21 cellular contexts compared by ENCODE assay signal in the genomic region with DNA sequence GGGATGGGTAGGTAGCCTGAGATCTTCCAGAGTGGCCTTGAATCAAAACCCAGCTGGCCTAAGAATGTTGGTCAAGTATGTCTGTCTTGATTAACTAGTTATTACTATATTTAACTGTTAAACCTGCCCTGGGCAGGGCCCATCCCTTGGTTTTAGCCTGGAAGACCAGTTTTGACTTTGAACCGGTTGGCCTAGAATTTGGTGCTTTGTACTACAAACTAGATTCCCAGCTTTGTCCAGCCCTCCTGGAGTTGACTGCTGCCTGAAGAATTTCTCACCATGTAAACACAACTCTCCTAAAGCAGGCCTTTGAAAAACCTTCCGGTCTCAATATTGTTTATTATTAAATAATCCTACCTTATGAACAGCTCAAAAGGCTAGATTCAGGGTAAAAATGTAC. TPM values are rescaled to one million over a fixed set of nuclear protein-coding genes. Genes with fewer than 3 reads are reported as not detected.
A peak's percentile ranks its signal among the peaks of the same experiment; 100 is the strongest.
DNase-seq lines count a peak whose midpoint lies in the region; ATAC-seq and TF ChIP-seq lines count a peak whose summit lies in the region.
"Had no signal": no experiment of that assay in that cellular context is flagged by ENCODE, and none has a peak within 500 bp of the region (broad histone marks: within the 10 kb centered on the region; RNA-seq: fewer than 3 reads in every experiment).

No MANE protein-coding gene starts in this region.

- intact Hi-C loops in colonic mucosa (cut with DNase I): loop anchor here (10.0 kb wide), 1 partner anchor 109 kb away; a partner anchor contains a TSS
- intact Hi-C loops in CD8-positive, alpha-beta T cell (cut with DNase I, micrococcal nuclease): no loop called here

- no peak for ATAC-seq in CD8-positive, alpha-beta T cell
- ATAC-seq: activated CD4-positive, alpha-beta T cell treated with anti-CD3 and anti-CD28 coated beads for 36 hours; naive thymus-derived CD8-positive, alpha-beta T cell had no signal

- no peak overlapping the region for H3K4me3 ChIP-seq in colonic mucosa
- H3K4me3 ChIP-seq in CD8-positive, alpha-beta T cell (ENCODE audit: low read depth, low read length): no peak overlapping the region
- H3K4me3 ChIP-seq: dorsolateral prefrontal cortex, left ventricle myocardium inferior had no signal

- peak overlapping the region in 1 of 2 donors; percentile 36 for H3K9ac ChIP-seq in colonic mucosa (ENCODE audit: low read depth in 2 of 2, low read length in 2 of 2)

- no peak overlapping the region for H3K4me3 Mint-ChIP-seq in nephron progenitor cell
- no peak overlapping the region for H3K4me3 Mint-ChIP-seq in CD8-positive, alpha-beta T cell
- H3K4me3 Mint-ChIP-seq: activated CD4-positive, alpha-beta T cell treated with anti-CD3 and anti-CD28 coated beads for 36 hours; activated naive CD4-positive, alpha-beta T cell treated with anti-CD3 and anti-CD28 coated beads, Interleukin-2, amount 10 ng/mL, durations not matched to agents 7 days and 5 days; brain; naive thymus-derived CD8-positive, alpha-beta T cell had no signal

- H3K36me3 ChIP-seq in colonic mucosa: no peaks in the 10 kb centered on the region
- no peaks in the 10 kb centered on the region for H3K36me3 ChIP-seq in CD8-positive, alpha-beta T cell (ENCODE audit: insufficient read depth, low read length)

- peaks cover 12% of the 10 kb centered on the region for H3K4me1 Mint-ChIP-seq in nephron progenitor cell
- H3K4me1 Mint-ChIP-seq in CD8-positive, alpha-beta T cell (ENCODE audit: low read depth): peaks cover 27% of the 10 kb centered on the region

- CTCF ChIA-PET in CD8-positive, alpha-beta T cell (lab: Charles Lee): interaction anchor here (0.6 to 2.2 kb wide), 7 partner anchors 18 to 153 kb away, joined by 3 to 8 read pairs (median 3); a partner anchor contains a TSS

- H3K36me3 Mint-ChIP-seq in nephron progenitor cell (ENCODE audit: low read depth): no peaks in the 10 kb centered on the region
- H3K36me3 Mint-ChIP-seq in CD8-positive, alpha-beta T cell: peaks cover 8% of the 10 kb centered on the region
- H3K36me3 Mint-ChIP-seq: brain had no signal

- H3K4me1 ChIP-seq in colonic mucosa: peaks cover 10% of the 10 kb centered on the region
- peaks cover 19% of the 10 kb centered on the region for H3K4me1 ChIP-seq in CD8-positive, alpha-beta T cell (ENCODE audit: insufficient read depth, low read length)

- TF ChIP-seq CTCF in colonic mucosa (IDR thresholded peaks at IDR 0.05) (no peak), nephron progenitor cell (IDR thresholded peaks at IDR 0.05) (no peak)
- TF ChIP-seq CTCF in CD8-positive, alpha-beta T cell (IDR thresholded peaks at IDR 0.05): no peak

- DNase-seq in ELF-1 (ENCODE audit: low read depth, low spot score): peak; percentile 47
- no peak for DNase-seq in colonic mucosa
- no peak for DNase-seq in nephron progenitor cell
- no peak for DNase-seq in CD8-positive, alpha-beta T cell
- DNase-seq in H4 (ENCODE audit: low spot score): no peak
- no peak for DNase-seq in HCEC 1CT
- DNase-seq: activated CD4-positive, alpha-beta T cell treated with anti-CD3 and anti-CD28 coated beads for 36 hours; activated naive CD4-positive, alpha-beta T cell treated with anti-CD3 and anti-CD28 coated beads, Interleukin-2, amount 10 ng/mL, durations not matched to agents 7 days and 5 days; Caco-2; GDM1; Karpas-422; left ventricle myocardium inferior; naive thymus-derived CD8-positive, alpha-beta T cell; NCI-H1436; NCI-H345; retina; SHP77 treated with DMSO at 0.1 percent for 48 hours; stimulated activated CD4-positive, alpha-beta T cell treated with anti-CD3 and anti-CD28 coated beads, Interleukin-1b, Interleukin-23, amount 100 ng/mL, for 48 hours had no signal

- peak overlapping the region; percentile 29 for H3K27ac Mint-ChIP-seq in nephron progenitor cell
- no peak overlapping the region for H3K27ac Mint-ChIP-seq in CD8-positive, alpha-beta T cell
- H3K27ac Mint-ChIP-seq: activated CD4-positive, alpha-beta T cell treated with anti-CD3 and anti-CD28 coated beads for 36 hours; activated naive CD4-positive, alpha-beta T cell treated with anti-CD3 and anti-CD28 coated beads, Interleukin-2, amount 10 ng/mL, durations not matched to agents 7 days and 5 days had no signal

- H3K27me3 ChIP-seq in colonic mucosa: no peaks in the 10 kb centered on the region
- no peaks in the 10 kb centered on the region for H3K27me3 ChIP-seq in CD8-positive, alpha-beta T cell (ENCODE audit: insufficient read depth, low read length)
- H3K27me3 ChIP-seq: dorsolateral prefrontal cortex had no signal

- no peaks in the 10 kb centered on the region for H3K9me3 ChIP-seq in colonic mucosa
- no peaks in the 10 kb centered on the region for H3K9me3 ChIP-seq in CD8-positive, alpha-beta T cell (ENCODE audit: low read length)
- H3K9me3 ChIP-seq: Caco-2, left ventricle myocardium inferior had no signal

- peaks cover 3% of the 10 kb centered on the region for H3K27me3 Mint-ChIP-seq in nephron progenitor cell (ENCODE audit: low read depth, poor library complexity)
- H3K27me3 Mint-ChIP-seq in CD8-positive, alpha-beta T cell (ENCODE audit: low read depth): no peaks in the 10 kb centered on the region
- H3K27me3 Mint-ChIP-seq: activated CD4-positive, alpha-beta T cell treated with anti-CD3 and anti-CD28 coated beads for 36 hours; activated naive CD4-positive, alpha-beta T cell treated with anti-CD3 and anti-CD28 coated beads, Interleukin-2, amount 10 ng/mL, durations not matched to agents 7 days and 5 days; brain; naive thymus-derived CD8-positive, alpha-beta T cell had no signal

- peak overlapping the region; percentile 79 for H3K27ac ChIP-seq in colonic mucosa
- H3K27ac ChIP-seq in CD8-positive, alpha-beta T cell (ENCODE audit: low read depth, low read length): no peak overlapping the region
- H3K27ac ChIP-seq: HL-60, left ventricle myocardium inferior had no signal

- H3K9me3 Mint-ChIP-seq in nephron progenitor cell: no peaks in the 10 kb centered on the region
- no peaks in the 10 kb centered on the region for H3K9me3 Mint-ChIP-seq in CD8-positive, alpha-beta T cell
- H3K9me3 Mint-ChIP-seq: activated naive CD4-positive, alpha-beta T cell treated with anti-CD3 and anti-CD28 coated beads, Interleukin-2, amount 10 ng/mL, durations not matched to agents 7 days and 5 days; brain; naive thymus-derived CD8-positive, alpha-beta T cell had no signal

- POLR2A ChIA-PET in CD8-positive, alpha-beta T cell (lab: Charles Lee): interaction anchor here (0.6 kb wide), 1 partner anchor 173 kb away, joined by 3 read pairs; no protein-coding TSS in a partner anchor

RNA-seq across cellular contexts. Expression of a gene that starts 16.0 kb away (rescaled TPM):
- under 1 TPM; 0.74 to 0.80 TPM for total RNA-seq in colonic mucosa
- total RNA-seq in CD8-positive, alpha-beta T cell: 1 to 10 TPM; 1.0 to 1.1 TPM
- total RNA-seq in H4 (2014; rRNA removed; shearing (Covaris generic)): 0.45 TPM in 1 of 2 replicates, not detected in the other

RNA-seq across cellular contexts. Expression of a gene that starts 21.1 kb away (rescaled TPM):
- 10 to 100 TPM; 22.9 to 27.9 TPM for total RNA-seq in colonic mucosa
- total RNA-seq in CD8-positive, alpha-beta T cell: 10 to 100 TPM in 1 of 2 experiments, 1 to 10 TPM in 1; 9.6 to 11.0 TPM
- 29.4 and 32.2 TPM in 2 replicates for total RNA-seq in H4 (2014; rRNA removed; shearing (Covaris generic))

RNA-seq across cellular contexts. Expression of a gene that starts 21.5 kb away (rescaled TPM):
- total RNA-seq in colonic mucosa: 10 to 100 TPM; 38.1 to 48.0 TPM
- total RNA-seq in CD8-positive, alpha-beta T cell: 10 to 100 TPM; 11.2 to 11.9 TPM
- 50.4 and 60.5 TPM in 2 replicates for total RNA-seq in H4 (2014; rRNA removed; shearing (Covaris generic))

RNA-seq across cellular contexts. Expression of a gene that starts 21.9 kb away (rescaled TPM):
- total RNA-seq in colonic mucosa: 10 to 100 TPM; 39.5 to 42.5 TPM
- 10 to 100 TPM; 17.2 to 17.3 TPM for total RNA-seq in CD8-positive, alpha-beta T cell
- total RNA-seq in H4 (2014; rRNA removed; shearing (Covaris generic)): 43.2 and 49.0 TPM in 2 replicates

RNA-seq across cellular contexts. Expression of a gene that starts 30.8 kb away (rescaled TPM):
- 10 to 100 TPM; 31.1 to 49.1 TPM for total RNA-seq in colonic mucosa
- total RNA-seq in CD8-positive, alpha-beta T cell: 10 to 100 TPM; 26.7 to 30.5 TPM
- total RNA-seq in H4 (2014; rRNA removed; shearing (Covaris generic)): 10.1 and 10.4 TPM in 2 replicates
